Comparison of ENCODE assay signal across 8 cellular contexts in genomic region chr22:31496007-31496734, GRCh38. TPM values are rescaled to one million over a fixed set of nuclear protein-coding genes. Genes with fewer than 3 reads are reported as not detected.
A peak's percentile ranks its signal among the peaks of the same experiment; 100 is the strongest.
DNase-seq lines count a peak whose midpoint lies in the region; ATAC-seq and TF ChIP-seq lines count a peak whose summit lies in the region.

SFI1 (plus strand) TSS chr22:31496536; CDS start chr22:31508285, 11,749 bp downstream.

- H3K9ac ChIP-seq in liver (ENCODE audit: low read depth in 1 of 2, low read length in 2 of 2): peak within 1 kb of the TSS; percentile 23 to 66

- H3K4me1 ChIP-seq in liver (ENCODE audit: control insufficient read depth in 4 of 4, insufficient read depth in 4 of 4, low read length in 3 of 4): peaks cover 3 to 18% (median 10%) of the 10 kb centered on the region in 4 donors

- ATAC-seq in GM19351 (IDR thresholded peaks at IDR 0.05; ENCODE audit: unreplicated experiment) (peak; percentile 72), HG03521 (IDR thresholded peaks at IDR 0.05; ENCODE audit: unreplicated experiment) (peak; percentile 75)

- WGBS in liver: under 1% methylated on average over 70 of the region's 70 CpGs

- H3K4me3 ChIP-seq in liver (ENCODE audit: low read depth in 1 of 3, low read length in 3 of 3): peak within 1 kb of the TSS; percentile 75 to 88 (median 78)

- TF ChIP-seq CTCF in C4-2B (conservative IDR thresholded peaks at IDR 0.05) (no peak), liver (IDR thresholded peaks at IDR 0.05; ENCODE audit: low read depth, low read length, missing input control) (no peak)

- no peak for TF ChIP-seq RAD21 in liver (IDR thresholded peaks at IDR 0.05)

- H3K27me3 ChIP-seq in liver (ENCODE audit: control insufficient read depth in 4 of 4, insufficient read depth in 4 of 4, low read length in 3 of 4): no peaks in the 10 kb centered on the region

- DNase-seq in NCI-H748 treated with DMSO at 0.1 percent for 48 hours (lab: John Stamatoyannopoulos, UW): peak; percentile 49
- DNase-seq in activated CD4-positive, alpha-beta T cell treated with anti-CD3 and anti-CD28 coated beads, Interleukin-2, amount 50 U/mL, for 4 hours: peak; percentile 94 to 95
- peak; percentile 94 for DNase-seq in dermis blood vessel endothelial cell
- peak; percentile 96 for DNase-seq in stimulated activated CD4-positive, alpha-beta T cell treated with anti-CD3 and anti-CD28 coated beads, Interleukin-4, amount 100 ng/mL, for 24 hours

- H3K36me3 ChIP-seq in liver (ENCODE audit: control insufficient read depth in 4 of 4, insufficient read depth in 3 of 4, low read depth in 1 of 4, low read length in 3 of 4): no peaks in the 10 kb centered on the region

- H3K27ac ChIP-seq in C4-2B (peak within 1 kb of the TSS; percentile 71), liver (ENCODE audit: low read depth in 1 of 2, low read length in 2 of 2) (peak within 1 kb of the TSS; percentile 38 to 66)

- H3K9me3 ChIP-seq in liver (ENCODE audit: control insufficient read depth in 4 of 4, low read length in 3 of 4): no peaks in the 10 kb centered on the region

TF ChIP-seq in liver, 16 proteins besides CTCF, POLR2A, EP300 and RAD21:
- TF ChIP-seq TAF1 (conservative IDR thresholded peaks at IDR 0.05) (no peak), ATF3 (IDR thresholded peaks at IDR 0.05) (no peak), RXRA (IDR thresholded peaks at IDR 0.05) (peak in 1 of 2 donors; percentile 12), SP1 (IDR thresholded peaks at IDR 0.05) (peak; percentile 26), FOXA2 (IDR thresholded peaks at IDR 0.05) (no peak), GABPA (IDR thresholded peaks at IDR 0.05 in 1 of 2, conservative IDR thresholded peaks at IDR 0.05 in 1 of 2) (peak; percentile 48 to 74), NR2F2 (IDR thresholded peaks at IDR 0.05) (no peak), FOXA1 (IDR thresholded peaks at IDR 0.05) (no peak), JUND (IDR thresholded peaks at IDR 0.05) (no peak), ZBTB33 (IDR thresholded peaks at IDR 0.05) (peak; percentile 29), HNF4A (conservative IDR thresholded peaks at IDR 0.05) (peak; percentile 15 to 41), YY1 (IDR thresholded peaks at IDR 0.05) (peak; percentile 46), EGR1 (IDR thresholded peaks at IDR 0.05; ENCODE audit: low read depth in 2 of 2) (no peak)
- TF ChIP-seq, protein P1, sequence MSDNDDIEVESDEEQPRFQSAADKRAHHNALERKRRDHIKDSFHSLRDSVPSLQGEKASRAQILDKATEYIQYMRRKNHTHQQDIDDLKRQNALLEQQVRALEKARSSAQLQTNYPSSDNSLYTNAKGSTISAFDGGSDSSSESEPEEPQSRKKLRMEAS (IDR thresholded peaks at IDR 0.05): peak; percentile 55

RNA-seq across cellular contexts. Expression of gene SFI1, which starts in this region (rescaled TPM):
- total RNA-seq in dermis blood vessel endothelial cell: 17.9 and 23.6 TPM in 2 replicates
- total RNA-seq in liver: 10 to 100 TPM; 11.0 to 16.2 TPM
- 1 to 10 TPM; 3.1 to 3.7 TPM for polyA plus RNA-seq in liver

Comparison
In these comparisons a context has a peak if more than half of its experiments do, and no peak if none do; other contexts are left out.
1. Peak in every context shown above with its lines: DNase-seq, ATAC-seq, H3K4me3 ChIP-seq and H3K27ac ChIP-seq.